ENCODE assay signal across 8 cellular contexts in genomic region chr4:186021461-186022167, GRCh38. TPM values are rescaled to one million over a fixed set of nuclear protein-coding genes. Genes with fewer than 3 reads are reported as not detected.
DNase-seq lines count a peak whose midpoint lies in the region; ATAC-seq and TF ChIP-seq lines count a peak whose summit lies in the region.

No MANE protein-coding gene starts in this region.

- H3K27me3 Mint-ChIP-seq in Calu3 (ENCODE audit: unreplicated experiment) = no peaks in the 10 kb centered on the region
- H3K27me3 Mint-ChIP-seq in activated T-cell treated with anti-CD3 and anti-CD28 coated beads, Interleukin-2, amount 50 U/mL, for 72 hours (ENCODE audit: low read depth) = no peaks in the 10 kb centered on the region

- peaks cover 0 to 7% (median 0%) of the 10 kb centered on the region in 4 donors for H3K4me1 ChIP-seq in transverse colon

- H3K9me3 ChIP-seq in transverse colon = no peaks in the 10 kb centered on the region

- no peaks in the 10 kb centered on the region for H3K4me1 Mint-ChIP-seq in Calu3 (ENCODE audit: low read depth, unreplicated experiment)
- H3K4me1 Mint-ChIP-seq in activated T-cell treated with anti-CD3 and anti-CD28 coated beads, Interleukin-2, amount 50 U/mL, for 72 hours (ENCODE audit: low read depth) = no peaks in the 10 kb centered on the region

- TF ChIP-seq CTCF in Calu3 (IDR thresholded peaks at IDR 0.05; ENCODE audit: unreplicated experiment) (peak; percentile 41), kidney epithelial cell (IDR thresholded peaks at IDR 0.05; ENCODE audit: insufficient read depth, low read length, poor library complexity, severe bottlenecking) (peak; percentile 98), transverse colon (IDR thresholded peaks at IDR 0.05) (peak; percentile 62 to 76 (median 66))

- no peaks in the 10 kb centered on the region for H3K36me3 Mint-ChIP-seq in Calu3 (ENCODE audit: insufficient read depth, unreplicated experiment)
- no peaks in the 10 kb centered on the region for H3K36me3 Mint-ChIP-seq in activated T-cell treated with anti-CD3 and anti-CD28 coated beads, Interleukin-2, amount 50 U/mL, for 72 hours (ENCODE audit: insufficient read depth in 2 of 2)

- in situ Hi-C loops in T47D (cut with HindIII; ENCODE audit: low pct_unique_long_range_greater_than_20kb, low sequenced_read_pairs) = no loop called here
- in situ Hi-C loops in transverse colon (cut with MboI; ENCODE audit: low pct_ligation_motif_present in 1 of 4, low pct_unique_long_range_greater_than_20kb in 1 of 4, low sequenced_read_pairs in 3 of 4) = loop anchor here in 2 of 4 donors (10.0 kb wide), 1 partner anchor 377 kb away; no protein-coding TSS in a partner anchor

- 23% methylated on average over 11 of the region's 11 CpGs; no CpG with 5 or more reads in 1 of the 2 donors for WGBS in transverse colon (ENCODE audit: low coverage in 1 of 2), 2 donors

- H3K27ac Mint-ChIP-seq in Calu3 (ENCODE audit: unreplicated experiment) = no peak overlapping the region
- H3K27ac Mint-ChIP-seq in activated T-cell treated with anti-CD3 and anti-CD28 coated beads, Interleukin-2, amount 50 U/mL, for 72 hours = no peak overlapping the region

- no TSS peak for BruUV-seq in Calu3 (replicated peaks; lab: Mats Ljungman, UMichigan)

- H3K4me3 Mint-ChIP-seq in Calu3 (ENCODE audit: low read depth, unreplicated experiment) = no peak overlapping the region
- H3K4me3 Mint-ChIP-seq in activated T-cell treated with anti-CD3 and anti-CD28 coated beads, Interleukin-2, amount 50 U/mL, for 72 hours = no peak overlapping the region

- H3K36me3 ChIP-seq in kidney epithelial cell (ENCODE audit: control insufficient read depth, insufficient read depth, low read length) (no peaks in the 10 kb centered on the region), transverse colon (no peaks in the 10 kb centered on the region)

- peak overlapping the region in 1 of 4 donors; percentile 4 for H3K27ac ChIP-seq in transverse colon

- no peak for ATAC-seq in activated T-cell treated with anti-CD3 and anti-CD28 coated beads, Interleukin-2, amount 50 U/mL, for 72 hours (replicated peaks in 1 of 2)

- DNase-seq in Calu3 = peak; percentile 14
- DNase-seq in M059J (ENCODE audit: low read depth) = peak; percentile 14
- peak; percentile 40 to 41 for DNase-seq in T47D (ENCODE audit: low read depth in 1 of 2, low spot score in 1 of 2)
- peak; percentile 12 for DNase-seq in kidney epithelial cell (ENCODE audit: low read depth)
- no peak for DNase-seq in transverse colon
- no peak for DNase-seq in activated T-cell treated with anti-CD3 and anti-CD28 coated beads, Interleukin-2, amount 50 U/mL, for 72 hours
- no peak for DNase-seq in NCI-H1930 (lab: John Stamatoyannopoulos, UW)
- no peak for DNase-seq in HuH-7 (ENCODE audit: low spot score)

- H3K27me3 ChIP-seq in kidney epithelial cell (ENCODE audit: control insufficient read depth, insufficient read depth, low read length) (no peaks in the 10 kb centered on the region), transverse colon (no peaks in the 10 kb centered on the region)

- H3K4me3 ChIP-seq in kidney epithelial cell (ENCODE audit: low read depth, low read length) = no peak overlapping the region
- no peak overlapping the region for H3K4me3 ChIP-seq in transverse colon

- intact Hi-C loops in Calu3 (cut with micrococcal nuclease; ENCODE audit: unreplicated experiment) = loop anchor here (1.0 to 10.0 kb wide), 3 partner anchors 129 to 380 kb away; partner anchors contain the start of gene SORBS2
- intact Hi-C loops in transverse colon (cut with DNase I; ENCODE audit: low total_unique reads) = loop anchor here (5.0 to 10.0 kb wide), 2 partner anchors 167 to 374 kb away; no protein-coding TSS in a partner anchor

- TF ChIP-seq POLR2A in transverse colon (IDR thresholded peaks at IDR 0.05) = no peak

- CTCF ChIA-PET in Calu3 (lab: Charles Lee) = interaction anchor here (0.6 to 1.2 kb wide), 12 partner anchors 9 to 381 kb away, joined by 3 to 17 read pairs (median 4); no protein-coding TSS in a partner anchor

- TF ChIP-seq EP300 in transverse colon (IDR thresholded peaks at IDR 0.05; ENCODE audit: low read depth) = no peak

- peaks cover 5% of the 10 kb centered on the region for H3K9me3 Mint-ChIP-seq in Calu3 (ENCODE audit: low read depth, unreplicated experiment)
- no peaks in the 10 kb centered on the region for H3K9me3 Mint-ChIP-seq in activated T-cell treated with anti-CD3 and anti-CD28 coated beads, Interleukin-2, amount 50 U/mL, for 72 hours

RNA-seq across cellular contexts. Expression of gene TLR3, which starts 47.3 kb away (rescaled TPM):
- total RNA-seq in Calu3 (2022) = 8.0 and 10.6 TPM in 2 replicates
- total RNA-seq in M059J (2014; rRNA removed; shearing (Covaris generic)) = 6.7 and 7.2 TPM in 2 replicates
- total RNA-seq in kidney epithelial cell = 5.8 and 7.6 TPM in 2 replicates
- 10 to 100 TPM in 2 of 4 donors, 1 to 10 TPM in 1, under 1 TPM in 1; 0.20 to 20.1 (median 9.8) TPM for total RNA-seq in transverse colon
- under 1 TPM; 0.09 to 0.14 TPM for total RNA-seq in activated T-cell treated with anti-CD3 and anti-CD28 coated beads, Interleukin-2, amount 50 U/mL, for 72 hours

Comparison
In these comparisons a context has a peak if more than half of its experiments do, and no peak if none do; other contexts are left out.
1. DNase-seq: peak in Calu3 (single experiment), M059J (single experiment), T47D (2 of 2) and kidney epithelial cell (single experiment); none in transverse colon (single experiment), activated T-cell treated with anti-CD3 and anti-CD28 coated beads, Interleukin-2, amount 50 U/mL, for 72 hours (0 of 2), NCI-H1930 (0 of 2) and HuH-7 (single experiment).
2. CTCF ChIP-seq: peak in every context shown above with its lines; median percentile 98 in kidney epithelial cell; 66 in transverse colon; 41 in Calu3.